8 cellular contexts compared by ENCODE assay signal in genomic region chr2:236200378-236200777, GRCh38. TPM values are rescaled to one million over a fixed set of nuclear protein-coding genes. Genes with fewer than 3 reads are reported as not detected.
"Had no signal": no experiment of that assay in that cellular context is flagged by ENCODE, and none has a peak within 500 bp of the region (broad histone marks: within the 10 kb centered on the region; RNA-seq: fewer than 3 reads in every experiment).

No MANE protein-coding gene starts in this region.

- H3K4me1 ChIP-seq: HAP-1 had no signal

- H3K9me3 Mint-ChIP-seq: HFFc6 had no signal

- ATAC-seq: HCT116, K562 had no signal

- DNase-seq: GOT3, H7, HFFc6, IMR-90 had no signal

- H3K36me3 ChIP-seq: HAP-1 had no signal

- H3K4me3 Mint-ChIP-seq: HFFc6 had no signal

- H3K4me3 ChIP-seq: HAP-1, K562 had no signal

- H3K27ac Mint-ChIP-seq: HFFc6 had no signal

RNA-seq across cellular contexts. Expression of gene GBX2, which starts 32.2 kb away (rescaled TPM):
- total RNA-seq: HFFc6, HT-29, IMR-90 had no signal
